ENCODE assay signal across 8 cellular contexts in the genomic region with DNA sequence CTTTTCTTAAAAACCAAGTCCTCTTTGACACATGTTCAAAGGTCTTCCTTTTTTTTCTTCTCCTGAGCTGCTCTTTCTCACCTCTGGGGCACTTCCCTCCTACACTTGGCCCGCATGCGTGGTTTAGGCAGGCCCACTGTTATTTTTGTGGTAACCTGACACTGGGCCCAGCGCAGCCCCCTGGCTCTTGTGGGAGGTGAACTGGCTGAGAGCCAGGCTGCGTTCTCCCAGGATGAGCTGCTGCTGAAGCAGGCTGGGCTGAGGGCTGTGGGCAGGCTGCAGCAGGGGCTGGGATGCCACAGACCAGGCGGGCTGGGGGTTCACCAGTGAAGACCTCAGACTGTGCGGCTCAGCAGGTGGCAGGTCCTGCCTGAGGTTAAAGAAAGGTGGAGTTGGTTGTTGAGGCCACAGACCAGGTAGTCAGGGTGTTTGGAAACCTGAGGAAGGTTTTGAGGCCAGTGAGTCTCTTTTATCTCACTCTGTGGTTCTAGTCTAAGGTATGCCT.
A peak's percentile ranks its signal among the peaks of the same experiment; 100 is the strongest.
DNase-seq lines count a peak whose midpoint lies in the region; ATAC-seq and TF ChIP-seq lines count a peak whose summit lies in the region.

No MANE protein-coding gene starts in this region.

- H3K4me1 ChIP-seq in GM23248 (ENCODE audit: insufficient read depth) (peaks cover 8% of the 10 kb centered on the region; the same call in 1 of the 2 replicates), neuronal stem cell (ENCODE audit: control insufficient read depth in 2 of 2, insufficient read depth in 1 of 2, low read depth in 1 of 2, low read length in 2 of 2) (peaks cover 23 to 26% of the 10 kb centered on the region in 2 donors), vagina (peaks cover 34% of the 10 kb centered on the region), gastroesophageal sphincter (peaks cover 0 to 68% (median 9%) of the 10 kb centered on the region in 3 donors)

- H4K8ac ChIP-seq in neuronal stem cell (ENCODE audit: low read depth, low read length) = no peak overlapping the region

- H2BK120ac ChIP-seq in neuronal stem cell (ENCODE audit: low read depth, low read length) = no peak overlapping the region

- WGBS in GM23248 (ENCODE audit: low coverage in 1 of 2, low lambda C conversion rate in 2 of 2, missing lambda C conversion rate in 2 of 2), 2 experiments = 65 to 73% methylated on average over 6 of the region's 6 CpGs
- WGBS in neuronal stem cell (ENCODE audit: extremely low coverage in 2 of 2, insufficient read length in 2 of 2, insufficient replicate concordance in 1 of 2), 2 donors = no CpG with 5 or more reads among the region's 6 CpGs
- 11% methylated on average over 2 of the region's 6 CpGs; no CpG with 5 or more reads in 1 of the 2 donors for WGBS in gastroesophageal sphincter (ENCODE audit: low coverage in 1 of 2), 2 donors

- in situ Hi-C loops in GM23248 (cut with MboI) = no loop called here

- H4K91ac ChIP-seq in neuronal stem cell (ENCODE audit: low read depth, low read length, poor library complexity) = no peak overlapping the region

- no peak overlapping the region for H2BK15ac ChIP-seq in neuronal stem cell (ENCODE audit: low read length)

- H3K9ac ChIP-seq in GM23248 (no peak overlapping the region), neuronal stem cell (ENCODE audit: low read depth, low read length, poor library complexity) (peak overlapping the region; percentile 60)

- H2AFZ ChIP-seq in GM23248 (no peak overlapping the region), neuronal stem cell (ENCODE audit: low read length) (no peak overlapping the region)

- ATAC-seq in gastroesophageal sphincter = no peak

- H3K27me3 ChIP-seq in GM23248 (replicated peaks; ENCODE audit: insufficient read depth) = no peaks in the 10 kb centered on the region
- H3K27me3 ChIP-seq in neuronal stem cell (ENCODE audit: control insufficient read depth in 3 of 3, insufficient read depth in 3 of 3, low read depth in 1 of 3, low read length in 3 of 3) = no peaks in the 10 kb centered on the region
- no peaks in the 10 kb centered on the region for H3K27me3 ChIP-seq in vagina
- no peaks in the 10 kb centered on the region for H3K27me3 ChIP-seq in gastroesophageal sphincter

- H3K27ac ChIP-seq in GM23248 (no peak overlapping the region), neuronal stem cell (replicated peaks; ENCODE audit: low read length) (peak overlapping the region; percentile 76), vagina (no peak overlapping the region), gastroesophageal sphincter (no peak overlapping the region)

- H3K4ac ChIP-seq in neuronal stem cell (ENCODE audit: low read length) = no peak overlapping the region

- no peak overlapping the region for H3K14ac ChIP-seq in neuronal stem cell (ENCODE audit: low read length)

- TF ChIP-seq EP300 in gastroesophageal sphincter (IDR thresholded peaks at IDR 0.05) = no peak

- H3K79me1 ChIP-seq in neuronal stem cell (ENCODE audit: low read depth, low read length) = peaks cover 4% of the 10 kb centered on the region

- H2BK12ac ChIP-seq in neuronal stem cell (ENCODE audit: low read length) = no peak overlapping the region

- TF ChIP-seq POLR2A in vagina (IDR thresholded peaks at IDR 0.05) (no peak), gastroesophageal sphincter (IDR thresholded peaks at IDR 0.05) (no peak)

- H3K23ac ChIP-seq in neuronal stem cell (ENCODE audit: low read depth, low read length, poor library complexity) = no peak overlapping the region

- intact Hi-C loops in vagina (cut with DNase I) = no loop called here

- H3K79me2 ChIP-seq in GM23248 (ENCODE audit: insufficient read depth) = peaks cover 100% of the 10 kb centered on the region

- DNase-seq in GM23248 = peak; percentile 40
- DNase-seq in NCI-H2227 (lab: John Stamatoyannopoulos, UW; ENCODE audit: unreplicated experiment) = peak; percentile 86
- DNase-seq in cardiac fibroblast (ENCODE audit: low read depth in 2 of 2) = peak; percentile 83 to 88
- peak; percentile 75 for DNase-seq in neuronal stem cell (ENCODE audit: low spot score)
- no peak for DNase-seq in cerebellar nuclear complex (lab: John Stamatoyannopoulos, UW)
- DNase-seq in GF-D8 (lab: John Stamatoyannopoulos, UW) = no peak
- no peak for DNase-seq in vagina (ENCODE audit: extremely low spot score in 2 of 2)

- peak overlapping the region; percentile 68 for H3K18ac ChIP-seq in neuronal stem cell (ENCODE audit: low read length)

- H4K20me1 ChIP-seq in GM23248 (ENCODE audit: insufficient read depth) = peaks cover 39% of the 10 kb centered on the region

- no peaks in the 10 kb centered on the region for H3K9me2 ChIP-seq in GM23248 (ENCODE audit: insufficient read depth)

- no peak overlapping the region for H2AK5ac ChIP-seq in neuronal stem cell (ENCODE audit: low read depth, low read length)

- no peak overlapping the region for H3K4me2 ChIP-seq in GM23248 (ENCODE audit: unreplicated experiment)
- H3K4me2 ChIP-seq in neuronal stem cell (ENCODE audit: insufficient read depth, low read length, poor library complexity, severe bottlenecking) = peak overlapping the region; percentile 29

- no peaks in the 10 kb centered on the region for H3K36me3 ChIP-seq in GM23248 (ENCODE audit: low read depth)
- H3K36me3 ChIP-seq in neuronal stem cell (replicated peaks in 1 of 2; ENCODE audit: control insufficient read depth in 2 of 2, insufficient read depth in 2 of 2, low read length in 2 of 2) = peaks cover 0 to 4% of the 10 kb centered on the region in 2 donors
- H3K36me3 ChIP-seq in vagina = no peaks in the 10 kb centered on the region
- no peaks in the 10 kb centered on the region for H3K36me3 ChIP-seq in gastroesophageal sphincter

- H3F3A ChIP-seq in GM23248 (ENCODE audit: insufficient read depth) = peaks cover 17% of the 10 kb centered on the region; the same call in 1 of the 2 replicates

- no peak overlapping the region for H2BK5ac ChIP-seq in neuronal stem cell (ENCODE audit: low read length)

- H3K4me3 ChIP-seq in GM23248 (no peak overlapping the region), cardiac fibroblast (replicated peaks in 1 of 2; ENCODE audit: low read depth in 2 of 2, low read length in 2 of 2) (no peak overlapping the region), neuronal stem cell (ENCODE audit: low read length in 2 of 2) (no peak overlapping the region), vagina (no peak overlapping the region), gastroesophageal sphincter (no peak overlapping the region)

- TF ChIP-seq CTCF in cardiac fibroblast (IDR thresholded peaks at IDR 0.05; ENCODE audit: low read depth, low read length) (peak; percentile 22), vagina (IDR thresholded peaks at IDR 0.05) (no peak), gastroesophageal sphincter (IDR thresholded peaks at IDR 0.05) (no peak)

- H3K9me3 ChIP-seq in GM23248 (ENCODE audit: low read depth) (no peaks in the 10 kb centered on the region), neuronal stem cell (replicated peaks in 1 of 2; ENCODE audit: control insufficient read depth in 2 of 2, insufficient read depth in 1 of 2, low read depth in 1 of 2, low read length in 2 of 2) (no peaks in the 10 kb centered on the region), vagina (no peaks in the 10 kb centered on the region), gastroesophageal sphincter (no peaks in the 10 kb centered on the region)

Comparison
In these comparisons a context has a peak if more than half of its experiments do, and no peak if none do; other contexts are left out.
1. DNase-seq: peak in GM23248 (single experiment), NCI-H2227 (single experiment), cardiac fibroblast (2 of 2) and neuronal stem cell (single experiment); none in cerebellar nuclear complex (0 of 2), GF-D8 (single experiment) and vagina (0 of 2).